23 cellular contexts compared by ENCODE assay signal in the genomic region with DNA sequence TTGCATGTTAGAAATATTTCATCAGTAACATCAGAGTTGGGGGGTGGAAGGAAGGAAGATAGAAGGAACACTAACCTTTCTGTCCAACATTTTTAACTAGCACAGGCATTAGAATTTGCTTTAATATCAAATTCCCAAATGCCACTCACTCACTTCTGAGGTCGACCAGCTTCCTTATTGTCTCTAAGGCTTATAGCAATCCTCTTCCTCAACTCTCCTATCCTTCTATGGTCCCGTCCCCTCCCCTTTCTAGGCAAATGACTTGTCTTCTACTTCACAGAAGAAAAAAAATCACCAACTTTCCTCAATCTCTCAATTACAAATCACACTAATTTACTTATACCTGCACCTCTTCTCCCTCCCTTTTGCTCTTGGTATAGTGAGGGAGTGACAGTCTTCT.
DNase-seq lines count a peak whose midpoint lies in the region; ATAC-seq and TF ChIP-seq lines count a peak whose summit lies in the region.
"Had no signal": no experiment of that assay in that cellular context is flagged by ENCODE, and none has a peak within 500 bp of the region (broad histone marks: within the 10 kb centered on the region; RNA-seq: fewer than 3 reads in every experiment).

No MANE protein-coding gene starts in this region.

- no peak for DNase-seq in activated naive CD4-positive, alpha-beta T cell treated with anti-CD3 and anti-CD28 coated beads, Interleukin-2, amount 50 U/mL, for 16 hours
- DNase-seq in CD4-positive, alpha-beta memory T cell = no peak
- no peak for DNase-seq in activated naive CD8-positive, alpha-beta T cell treated with anti-CD3 and anti-CD28 coated beads for 36 hours
- no peak for DNase-seq in mucosa of descending colon
- DNase-seq in T-helper 2 cell treated with Interferon-gamma antibody and Interleukin-4, amounts not matched to agents 5 μg/mL and 100 μg/mL, for 36 hours (ENCODE audit: low spot score) = no peak
- DNase-seq: COR-L47, DMS79, Karpas-422, MV-4-11, NCI-H1105 treated with DMSO at 0.1 percent for 48 hours, NCI-H2029 treated with DMSO at 0.1 percent for 48 hours, NCI-H2171, NCI-H446, NCI-H526, OCI-M1, SJCRH30 had no signal

- POLR2A ChIA-PET in CD4-positive, alpha-beta memory T cell (lab: Charles Lee; ENCODE audit: partially characterized antibody) = no interaction called here

- H3K9me3 ChIP-seq in CD4-positive, alpha-beta memory T cell (ENCODE audit: control insufficient read depth in 1 of 2, low read length in 2 of 2) = no peaks in the 10 kb centered on the region
- H3K9me3 ChIP-seq in mucosa of descending colon = no peaks in the 10 kb centered on the region
- H3K9me3 ChIP-seq: A549, SJCRH30 had no signal

- H3K4me1 ChIP-seq in CD4-positive, alpha-beta memory T cell (ENCODE audit: insufficient read depth, low read length) = no peaks in the 10 kb centered on the region
- no peaks in the 10 kb centered on the region for H3K4me1 ChIP-seq in mucosa of descending colon (ENCODE audit: low read depth)
- H3K4me1 ChIP-seq: A549, SJCRH30 had no signal

- H3K9me3 Mint-ChIP-seq in activated naive CD4-positive, alpha-beta T cell treated with anti-CD3 and anti-CD28 coated beads, Interleukin-2, amount 50 U/mL, for 24 hours = no peaks in the 10 kb centered on the region
- no peaks in the 10 kb centered on the region for H3K9me3 Mint-ChIP-seq in CD4-positive, alpha-beta memory T cell
- H3K9me3 Mint-ChIP-seq in activated naive CD8-positive, alpha-beta T cell treated with anti-CD3 and anti-CD28 coated beads for 36 hours = no peaks in the 10 kb centered on the region
- no peaks in the 10 kb centered on the region for H3K9me3 Mint-ChIP-seq in T-helper 2 cell treated with Interferon-gamma antibody and Interleukin-4, amounts not matched to agents 5 μg/mL and 100 μg/mL, for 36 hours
- H3K9me3 Mint-ChIP-seq: CD14-positive monocyte, IgD-negative memory B cell had no signal

- CTCF ChIA-PET in CD4-positive, alpha-beta memory T cell (lab: Charles Lee; ENCODE audit: partially characterized antibody) = no interaction called here

- no peak overlapping the region for H3K4me3 ChIP-seq in CD4-positive, alpha-beta memory T cell (ENCODE audit: low read length in 2 of 2)
- H3K4me3 ChIP-seq in mucosa of descending colon = no peak overlapping the region
- H3K4me3 ChIP-seq: A549, SJCRH30 had no signal

- no peak overlapping the region for H3K27ac ChIP-seq in CD4-positive, alpha-beta memory T cell (ENCODE audit: low read depth, low read length)
- H3K27ac ChIP-seq: A549, SJCRH30 had no signal

- H3K36me3 ChIP-seq in CD4-positive, alpha-beta memory T cell (ENCODE audit: insufficient read depth, low read length) = peaks cover 22% of the 10 kb centered on the region
- no peaks in the 10 kb centered on the region for H3K36me3 ChIP-seq in mucosa of descending colon (ENCODE audit: low read depth)

- no peak for TF ChIP-seq CTCF in mucosa of descending colon (IDR thresholded peaks at IDR 0.05)

- H3K27me3 ChIP-seq in CD4-positive, alpha-beta memory T cell (ENCODE audit: insufficient read depth, low read length) = no peaks in the 10 kb centered on the region
- H3K27me3 ChIP-seq: SJCRH30 had no signal

- intact Hi-C loops in CD4-positive, alpha-beta memory T cell (cut with micrococcal nuclease) = no loop called here
- intact Hi-C loops in mucosa of descending colon (cut with DNase I, micrococcal nuclease) = no loop called here

- peaks cover 6% of the 10 kb centered on the region for H3K36me3 Mint-ChIP-seq in activated naive CD4-positive, alpha-beta T cell treated with anti-CD3 and anti-CD28 coated beads, Interleukin-2, amount 50 U/mL, for 24 hours
- peaks cover 35 to 60% of the 10 kb centered on the region in 2 donors for H3K36me3 Mint-ChIP-seq in CD4-positive, alpha-beta memory T cell
- H3K36me3 Mint-ChIP-seq in activated naive CD8-positive, alpha-beta T cell treated with anti-CD3 and anti-CD28 coated beads for 36 hours = peaks cover 16% of the 10 kb centered on the region
- peaks cover 40% of the 10 kb centered on the region for H3K36me3 Mint-ChIP-seq in T-helper 2 cell treated with Interferon-gamma antibody and Interleukin-4, amounts not matched to agents 5 μg/mL and 100 μg/mL, for 36 hours (ENCODE audit: low read depth)

- H3K27me3 Mint-ChIP-seq in activated naive CD4-positive, alpha-beta T cell treated with anti-CD3 and anti-CD28 coated beads, Interleukin-2, amount 50 U/mL, for 24 hours = no peaks in the 10 kb centered on the region
- H3K27me3 Mint-ChIP-seq in CD4-positive, alpha-beta memory T cell = no peaks in the 10 kb centered on the region
- H3K27me3 Mint-ChIP-seq in activated naive CD8-positive, alpha-beta T cell treated with anti-CD3 and anti-CD28 coated beads for 36 hours = no peaks in the 10 kb centered on the region
- H3K27me3 Mint-ChIP-seq in T-helper 2 cell treated with Interferon-gamma antibody and Interleukin-4, amounts not matched to agents 5 μg/mL and 100 μg/mL, for 36 hours (ENCODE audit: low read depth) = no peaks in the 10 kb centered on the region
- H3K27me3 Mint-ChIP-seq: B cell, IgD-negative memory B cell had no signal

- peak overlapping the region; percentile 43 for H3K27ac Mint-ChIP-seq in activated naive CD4-positive, alpha-beta T cell treated with anti-CD3 and anti-CD28 coated beads, Interleukin-2, amount 50 U/mL, for 24 hours
- H3K27ac Mint-ChIP-seq in CD4-positive, alpha-beta memory T cell = peak overlapping the region in 6 of 7 donors; percentile 4 to 89 (median 23)
- H3K27ac Mint-ChIP-seq in activated naive CD8-positive, alpha-beta T cell treated with anti-CD3 and anti-CD28 coated beads for 36 hours = peak overlapping the region; percentile 21
- no peak overlapping the region for H3K27ac Mint-ChIP-seq in T-helper 2 cell treated with Interferon-gamma antibody and Interleukin-4, amounts not matched to agents 5 μg/mL and 100 μg/mL, for 36 hours
- H3K27ac Mint-ChIP-seq: B cell, IgD-negative memory B cell had no signal

- no peak overlapping the region for H3K4me3 Mint-ChIP-seq in activated naive CD4-positive, alpha-beta T cell treated with anti-CD3 and anti-CD28 coated beads, Interleukin-2, amount 50 U/mL, for 24 hours
- H3K4me3 Mint-ChIP-seq in CD4-positive, alpha-beta memory T cell = no peak overlapping the region
- no peak overlapping the region for H3K4me3 Mint-ChIP-seq in activated naive CD8-positive, alpha-beta T cell treated with anti-CD3 and anti-CD28 coated beads for 36 hours
- H3K4me3 Mint-ChIP-seq in T-helper 2 cell treated with Interferon-gamma antibody and Interleukin-4, amounts not matched to agents 5 μg/mL and 100 μg/mL, for 36 hours = no peak overlapping the region
- H3K4me3 Mint-ChIP-seq: B cell, CD14-positive monocyte, IgD-negative memory B cell had no signal

- peaks cover 20% of the 10 kb centered on the region for H3K4me1 Mint-ChIP-seq in activated naive CD4-positive, alpha-beta T cell treated with anti-CD3 and anti-CD28 coated beads, Interleukin-2, amount 50 U/mL, for 24 hours
- peaks cover 7 to 16% (median 11%) of the 10 kb centered on the region in 4 donors for H3K4me1 Mint-ChIP-seq in CD4-positive, alpha-beta memory T cell
- peaks cover 11% of the 10 kb centered on the region for H3K4me1 Mint-ChIP-seq in activated naive CD8-positive, alpha-beta T cell treated with anti-CD3 and anti-CD28 coated beads for 36 hours
- peaks cover 17% of the 10 kb centered on the region for H3K4me1 Mint-ChIP-seq in T-helper 2 cell treated with Interferon-gamma antibody and Interleukin-4, amounts not matched to agents 5 μg/mL and 100 μg/mL, for 36 hours (ENCODE audit: low read depth)

- ATAC-seq in mucosa of descending colon (peak; percentile 58), HG03095 (IDR thresholded peaks at IDR 0.05; ENCODE audit: unreplicated experiment) (no peak)
- ATAC-seq: A549, HCT116 had no signal
